Comparison of ENCODE assay signal across 1 cellular context in genomic region chr3:15645246-15645645, GRCh38.
TF ChIP-seq lines count a peak whose summit lies in the region.

No MANE protein-coding gene starts in this region.

TF ChIP-seq in endothelial cell of umbilical vein, 7 proteins besides CTCF, POLR2A, EP300 and RAD21:
- no peak for TF ChIP-seq GATA2 (IDR thresholded peaks at IDR 0.05; ENCODE audit: insufficient read depth, insufficient read length, low read depth, low read length)
- TF ChIP-seq MAX (IDR thresholded peaks at IDR 0.05; ENCODE audit: insufficient read depth, insufficient read length): no peak
- no peak for TF ChIP-seq FOS (IDR thresholded peaks at IDR 0.05; ENCODE audit: borderline replicate concordance, insufficient read depth, low read length)
- TF ChIP-seq MYC (IDR thresholded peaks at IDR 0.05; ENCODE audit: low read depth, low read length): no peak
- no peak for TF ChIP-seq EZH2 (IDR thresholded peaks at IDR 0.05; ENCODE audit: borderline replicate concordance, low read depth, low read length, severe bottlenecking)
- TF ChIP-seq POLR2AphosphoS5 (IDR thresholded peaks at IDR 0.05; ENCODE audit: insufficient read depth, low read depth, low read length): no peak
- no peak for TF ChIP-seq JUN (IDR thresholded peaks at IDR 0.05; ENCODE audit: borderline replicate concordance, insufficient read depth, insufficient read length, low read depth)
